9 cellular contexts compared by ENCODE assay signal in the genomic region with DNA sequence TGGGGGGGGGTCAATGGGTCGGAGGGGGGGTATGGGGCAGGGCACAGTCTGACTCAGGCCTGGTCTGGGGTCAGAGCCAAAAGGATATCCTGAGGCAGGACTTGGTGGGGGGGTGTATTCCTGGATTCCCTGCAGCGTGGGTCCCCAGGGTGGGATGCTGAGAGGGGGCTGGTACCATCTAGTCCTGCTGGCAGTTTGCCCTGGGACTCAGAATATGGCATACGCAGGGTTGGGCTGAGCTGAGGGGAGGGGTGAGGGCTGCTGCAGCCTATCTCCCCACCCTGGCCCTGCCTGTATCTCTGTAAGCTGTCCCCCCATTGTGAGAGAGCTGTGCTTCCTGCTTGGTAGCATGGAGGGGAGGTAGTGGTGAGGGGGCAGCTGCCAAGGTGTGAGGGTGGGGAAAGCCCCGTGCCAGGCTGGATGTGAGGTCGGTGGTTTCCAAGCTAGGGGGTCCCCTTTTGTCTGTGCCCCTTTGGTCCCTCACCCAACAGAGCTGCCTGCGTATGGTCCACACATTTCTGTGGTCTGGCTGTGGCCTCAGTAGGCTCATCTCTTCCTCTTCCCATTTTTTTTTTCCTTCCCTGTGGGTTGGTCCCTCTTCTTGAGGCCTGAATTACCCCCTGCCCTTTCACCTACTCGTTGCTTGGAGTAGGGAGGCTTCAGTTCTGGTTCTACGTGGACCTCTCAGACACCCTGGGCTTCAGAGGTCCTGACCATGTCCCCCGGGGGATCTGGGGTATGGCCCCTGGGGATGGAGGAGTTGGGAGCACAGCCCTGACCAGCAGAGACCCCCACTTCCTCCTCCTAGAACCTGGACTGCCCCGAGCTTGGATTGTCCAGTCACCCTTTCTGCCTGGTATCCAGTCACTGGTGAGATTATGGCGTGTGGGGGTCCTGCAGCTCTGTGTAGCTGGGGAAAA. TPM values are rescaled to one million over a fixed set of nuclear protein-coding genes. Genes with fewer than 3 reads are reported as not detected.
DNase-seq lines count a peak whose midpoint lies in the region; ATAC-seq and TF ChIP-seq lines count a peak whose summit lies in the region.
"Had no signal": no experiment of that assay in that cellular context is flagged by ENCODE, and none has a peak within 500 bp of the region (broad histone marks: within the 10 kb centered on the region; RNA-seq: fewer than 3 reads in every experiment).

No MANE protein-coding gene starts in this region.

- H3K27me3 Mint-ChIP-seq in MCF 10A (ENCODE audit: insufficient read depth, unreplicated experiment), result no peaks in the 10 kb centered on the region
- no peaks in the 10 kb centered on the region for H3K27me3 Mint-ChIP-seq in type B pancreatic cell

- H3K4me3 ChIP-seq in mammary epithelial cell (replicated peaks in 1 of 3; ENCODE audit: insufficient read depth in 1 of 3, low read depth in 2 of 3, low read length in 3 of 3) (no peak overlapping the region), heart right ventricle (peak overlapping the region in 4 of 10 donors; percentile 0 to 84 (median 10))

- intact Hi-C loops in MCF 10A (cut with micrococcal nuclease), result no loop called here
- intact Hi-C loops in mammary epithelial cell (cut with micrococcal nuclease), result no loop called here
- intact Hi-C loops in heart right ventricle (cut with DNase I), result no loop called here

- H3K4me1 ChIP-seq in mammary epithelial cell (ENCODE audit: insufficient read depth, low read length) (peaks cover 53% of the 10 kb centered on the region), heart right ventricle (peaks cover 71 to 100% (median 98%) of the 10 kb centered on the region in 9 donors)

- ATAC-seq in heart right ventricle, result peak; percentile 13 to 69 (median 34)

- H3K4me1 Mint-ChIP-seq in MCF 10A (ENCODE audit: insufficient read depth, unreplicated experiment) (peaks cover 69% of the 10 kb centered on the region), type B pancreatic cell (ENCODE audit: unreplicated experiment) (peaks cover 56% of the 10 kb centered on the region)

- no peak for TF ChIP-seq CTCF in MCF 10A (IDR thresholded peaks at IDR 0.05; ENCODE audit: unreplicated experiment)
- no peak for TF ChIP-seq CTCF in mammary epithelial cell (conservative IDR thresholded peaks at IDR 0.05 in 1 of 2, IDR thresholded peaks at IDR 0.05 in 1 of 2; ENCODE audit: extremely low read depth in 1 of 2, insufficient read depth in 1 of 2, low read depth in 1 of 2, low read length in 2 of 2)
- TF ChIP-seq CTCF in heart right ventricle (IDR thresholded peaks at IDR 0.05), result no peak
- no peak for TF ChIP-seq CTCF in GM13977 (IDR thresholded peaks at IDR 0.05; ENCODE audit: extremely low read depth, insufficient read depth, missing control alignments)
- no peak for TF ChIP-seq CTCF in type B pancreatic cell (conservative IDR thresholded peaks at IDR 0.05)

- H4K20me1 ChIP-seq in mammary epithelial cell (ENCODE audit: insufficient read depth, low read length), result no peaks in the 10 kb centered on the region

- no peak overlapping the region for H3K27ac ChIP-seq in mammary epithelial cell (ENCODE audit: insufficient read depth, low read depth, low read length)
- H3K27ac ChIP-seq in heart right ventricle, result peak overlapping the region; percentile 61 to 98 (median 96)
- H3K27ac ChIP-seq: C4-2B had no signal

- POLR2A ChIA-PET in MCF 10A (lab: Yijun Ruan, JAX), result interaction anchor here (0.7 kb wide), 1 partner anchor 22 kb away, joined by 3 read pairs; no protein-coding TSS in a partner anchor

- no peaks in the 10 kb centered on the region for H3K36me3 ChIP-seq in mammary epithelial cell (ENCODE audit: insufficient read depth, low read length)
- H3K36me3 ChIP-seq in heart right ventricle, result no peaks in the 10 kb centered on the region

- H3K9me3 Mint-ChIP-seq in MCF 10A (ENCODE audit: unreplicated experiment), result no peaks in the 10 kb centered on the region
- H3K9me3 Mint-ChIP-seq in type B pancreatic cell, result no peaks in the 10 kb centered on the region

- no peaks in the 10 kb centered on the region for H3K9me3 ChIP-seq in mammary epithelial cell (replicated peaks; ENCODE audit: insufficient read depth, low read length)
- no peaks in the 10 kb centered on the region for H3K9me3 ChIP-seq in heart right ventricle

- no peak overlapping the region for H3K4me2 ChIP-seq in mammary epithelial cell (ENCODE audit: insufficient read depth, low read depth, low read length)

- no peak for DNase-seq in MCF 10A (ENCODE audit: unreplicated experiment)
- no peak for DNase-seq in mammary epithelial cell
- DNase-seq in activated T-helper 1 cell treated with Interleukin-2 at 50 U/mL for 16 hours (ENCODE audit: low read depth), result peak; percentile 57
- peak; percentile 64 to 89 for DNase-seq in heart right ventricle
- DNase-seq in stimulated activated CD8-positive, alpha-beta memory T cell treated with anti-CD3 and anti-CD28 coated beads, Interleukin-4, amount 100 ng/mL, for 24 hours (ENCODE audit: low read depth), result peak; percentile 63
- DNase-seq in cerebellum (ENCODE audit: low spot score), result no peak
- DNase-seq in GM13977 (ENCODE audit: low spot score), result no peak
- DNase-seq in type B pancreatic cell (ENCODE audit: extremely low spot score, unreplicated experiment), result no peak

- H3K9ac ChIP-seq in mammary epithelial cell (ENCODE audit: insufficient read depth, low read length), result no peak overlapping the region

- dilution Hi-C loops in mammary epithelial cell (cut with HindIII; ENCODE audit: low sequenced_read_pairs), result no loop called here

- H3K27me3 ChIP-seq in mammary epithelial cell (ENCODE audit: insufficient read depth, low read length), result no peaks in the 10 kb centered on the region
- H3K27me3 ChIP-seq in heart right ventricle, result no peaks in the 10 kb centered on the region

- CTCF ChIA-PET in MCF 10A (lab: Yijun Ruan, JAX) (interaction anchor here (0.9 kb wide), 1 partner anchor 21 kb away, joined by 3 read pairs; no protein-coding TSS in a partner anchor), mammary epithelial cell (lab: Charles Lee; ENCODE audit: low non-redundant PET) (no interaction called here)

- H2AFZ ChIP-seq in mammary epithelial cell (ENCODE audit: low read depth, low read length), result no peak overlapping the region

- BruUV-seq in MCF 10A (replicated peaks; lab: Mats Ljungman, UMichigan) (no TSS peak), mammary epithelial cell (replicated peaks; lab: Mats Ljungman, UMichigan) (no TSS peak)

- in situ Hi-C loops in mammary epithelial cell (cut with MboI; ENCODE audit: low sequenced_read_pairs in 2 of 2) (no loop called here), GM13977 (cut with MboI; ENCODE audit: low pct_unique_long_range_greater_than_20kb, low sequenced_read_pairs, unreplicated experiment) (no loop called here)

- H3K27ac Mint-ChIP-seq in MCF 10A (ENCODE audit: low read depth, unreplicated experiment), result peak overlapping the region; percentile 87
- no peak overlapping the region for H3K27ac Mint-ChIP-seq in type B pancreatic cell

- H3K79me2 ChIP-seq in mammary epithelial cell (ENCODE audit: insufficient read depth, low read length), result peaks cover 100% of the 10 kb centered on the region

- H3K4me3 Mint-ChIP-seq in MCF 10A (ENCODE audit: unreplicated experiment) (peak overlapping the region; percentile 52), type B pancreatic cell (no peak overlapping the region)

- H3K36me3 Mint-ChIP-seq in MCF 10A (ENCODE audit: insufficient read depth, unreplicated experiment), result peaks cover 15% of the 10 kb centered on the region
- no peaks in the 10 kb centered on the region for H3K36me3 Mint-ChIP-seq in type B pancreatic cell

- WGBS in mammary epithelial cell (ENCODE audit: low coverage, missing lambda C conversion rate), result 61% methylated on average over 5 of the region's 11 CpGs
- 36 to 42% methylated on average over 11 of the region's 11 CpGs for WGBS in heart right ventricle, 2 donors

RNA-seq across cellular contexts. Expression of gene RARA, which starts 15.0 kb away (rescaled TPM):
- total RNA-seq in MCF 10A (2022) (12.2 and 12.6 TPM in 2 replicates), mammary epithelial cell (10 to 100 TPM; 12.7 to 26.6 TPM), heart right ventricle (10 to 100 TPM; 11.2 to 34.0 (median 18.3) TPM), cerebellum (4.9 TPM), type B pancreatic cell (ENCODE audit: low replicate concordance) (23.8 and 34.3 TPM in 2 replicates)
- polyA plus RNA-seq in mammary epithelial cell (6.9 TPM), heart right ventricle (10 to 100 TPM; 19.0 to 20.8 TPM)
- polyA minus RNA-seq in mammary epithelial cell, result 18.5 TPM

RNA-seq across cellular contexts. Expression of gene CDC6, which starts 36.3 kb away (rescaled TPM):
- 70.0 and 96.8 TPM in 2 replicates for total RNA-seq in MCF 10A (2022)
- 10 to 100 TPM in 1 of 2 donors, 1 to 10 TPM in 1; 5.2 to 61.8 TPM for total RNA-seq in mammary epithelial cell
- polyA plus RNA-seq in mammary epithelial cell, result 53.9 TPM
- 22.7 TPM for polyA minus RNA-seq in mammary epithelial cell
- 1 to 10 TPM in 4 of 10 donors, under 1 TPM in 6; 0.49 to 3.0 (median 0.86) TPM for total RNA-seq in heart right ventricle
- polyA plus RNA-seq in heart right ventricle, result 1 to 10 TPM in 1 of 2 donors, under 1 TPM in 1; 0.66 to 1.8 TPM
- total RNA-seq in cerebellum, result 8.5 TPM
- total RNA-seq in type B pancreatic cell (ENCODE audit: low replicate concordance), result 23.2 and 50.3 TPM in 2 replicates

RNA-seq across cellular contexts. Expression of gene GJD3, which starts 40.5 kb away (rescaled TPM):
- total RNA-seq in MCF 10A (2022) (not detected in 2 replicates), mammary epithelial cell (under 1 TPM in 1 of 2 donors, not detected in 1; 0.67 TPM), heart right ventricle (1 to 10 TPM in 9 of 10 donors, under 1 TPM in 1; 0.79 to 6.2 (median 2.1) TPM), cerebellum (0.45 TPM), type B pancreatic cell (ENCODE audit: low replicate concordance) (0.36 and 0.43 TPM in 2 replicates)
- polyA plus RNA-seq in mammary epithelial cell (not detected), heart right ventricle (under 1 TPM; 0.65 to 0.88 TPM)
- 0.57 TPM for polyA minus RNA-seq in mammary epithelial cell

Comparison
In these comparisons a context has a peak if more than half of its experiments do, and no peak if none do; other contexts are left out.
1. DNase-seq: peak in activated T-helper 1 cell treated with Interleukin-2 at 50 U/mL for 16 hours (single experiment), heart right ventricle (2 of 2) and stimulated activated CD8-positive, alpha-beta memory T cell treated with anti-CD3 and anti-CD28 coated beads, Interleukin-4, amount 100 ng/mL, for 24 hours (single experiment); none in MCF 10A (single experiment), mammary epithelial cell (single experiment), cerebellum (single experiment), GM13977 (single experiment) and type B pancreatic cell (single experiment).